1 cellular context compared by ENCODE assay signal in the genomic region with DNA sequence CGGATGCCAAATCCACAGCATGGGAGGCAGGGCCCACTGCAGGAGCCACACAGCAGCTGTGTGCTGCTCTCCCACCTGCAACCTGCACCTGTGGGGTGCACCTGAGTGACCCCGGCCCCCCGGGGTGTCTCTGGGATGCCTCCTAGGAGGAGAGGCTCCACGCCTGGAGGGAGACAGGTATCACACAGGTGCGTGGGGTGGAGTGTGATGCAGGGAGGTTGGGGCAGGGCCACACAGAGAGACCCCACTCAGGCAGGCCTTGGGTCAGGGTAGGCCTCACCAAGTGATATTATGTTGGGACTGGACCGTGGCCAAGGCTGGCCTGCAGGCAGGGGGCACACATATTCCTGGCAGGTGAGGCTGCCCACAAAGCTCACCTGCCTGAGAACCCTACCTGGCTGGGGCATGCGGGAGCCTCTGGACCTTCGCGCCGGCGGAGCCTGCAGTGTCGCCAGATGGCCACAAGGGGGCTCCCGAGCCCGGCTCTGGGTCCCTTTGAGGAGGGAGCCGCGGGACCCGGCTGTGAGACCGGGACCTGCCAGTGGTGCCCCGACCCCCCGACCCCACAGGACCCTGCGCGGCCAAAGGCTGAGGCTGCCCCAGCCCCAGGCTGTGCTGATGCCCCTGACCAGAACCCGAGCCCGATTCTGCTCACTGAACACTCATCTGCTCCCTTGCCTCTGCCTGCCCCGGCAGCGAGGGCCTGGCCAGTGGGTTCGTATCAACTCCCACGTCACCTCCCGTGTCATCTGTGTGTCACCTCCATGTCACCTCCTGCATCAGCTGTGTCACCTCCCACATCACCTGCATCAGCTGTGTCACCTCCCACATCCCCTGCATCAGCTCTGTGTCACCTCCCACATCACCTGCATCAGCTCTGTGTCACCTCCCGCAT.
TF ChIP-seq lines count a peak whose summit lies in the region.

No MANE protein-coding gene starts in this region.

TF ChIP-seq in K562, 482 proteins besides CTCF, POLR2A, EP300 and RAD21:
- TF ChIP-seq RB1 (IDR thresholded peaks at IDR 0.05; ENCODE audit: low read depth) (0 out of 2 replicates have a peak, but pooled peaks have one; percentile 28), ADNP (tag; IDR thresholded peaks at IDR 0.05) (no peak), ZBTB7A (IDR thresholded peaks at IDR 0.05; ENCODE audit: borderline replicate concordance, control insufficient read depth, low read depth, low read length) (0 out of 2 replicates have a peak, but pooled peaks have one; percentile 26)
